ENCODE assay signal across 1 cellular context in the genomic region with DNA sequence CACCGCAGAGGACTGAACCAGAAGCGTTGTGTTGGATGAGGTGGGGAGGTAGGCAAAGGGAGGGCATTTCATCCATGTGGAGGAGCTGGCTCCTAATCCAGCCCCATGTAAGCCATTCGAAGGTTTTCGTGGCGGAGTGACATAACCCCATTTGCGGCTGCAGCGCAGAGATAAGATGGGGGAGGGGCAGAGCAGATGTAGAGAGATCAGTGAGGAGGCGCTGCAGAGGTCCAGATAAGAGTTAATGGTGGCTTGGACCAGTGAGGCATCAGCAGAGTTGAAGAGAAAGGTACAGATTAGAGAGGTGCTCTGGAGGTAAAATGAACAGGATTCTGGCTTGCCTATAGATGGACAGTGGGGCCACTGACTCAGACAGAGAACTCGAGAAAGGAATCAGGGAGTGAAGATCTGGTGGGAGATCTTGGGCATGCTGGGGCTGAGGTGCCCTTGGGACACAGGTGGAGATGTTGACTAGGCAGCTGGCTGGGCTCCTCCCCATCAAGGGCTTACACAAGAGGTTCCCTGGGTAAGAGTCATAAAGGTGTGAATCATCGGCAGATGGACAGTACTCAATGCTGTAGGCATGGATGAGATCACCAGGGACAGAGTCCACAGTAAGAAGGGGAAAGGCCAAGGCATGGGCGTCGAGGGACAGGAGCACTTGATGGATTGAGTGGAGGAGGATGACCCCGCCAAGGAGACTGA.
TF ChIP-seq lines count a peak whose summit lies in the region.

No MANE protein-coding gene starts in this region.

TF ChIP-seq in K562, 482 proteins besides CTCF, POLR2A, EP300 and RAD21 (continued from another document and continues in another):
- TF ChIP-seq, protein P1, sequence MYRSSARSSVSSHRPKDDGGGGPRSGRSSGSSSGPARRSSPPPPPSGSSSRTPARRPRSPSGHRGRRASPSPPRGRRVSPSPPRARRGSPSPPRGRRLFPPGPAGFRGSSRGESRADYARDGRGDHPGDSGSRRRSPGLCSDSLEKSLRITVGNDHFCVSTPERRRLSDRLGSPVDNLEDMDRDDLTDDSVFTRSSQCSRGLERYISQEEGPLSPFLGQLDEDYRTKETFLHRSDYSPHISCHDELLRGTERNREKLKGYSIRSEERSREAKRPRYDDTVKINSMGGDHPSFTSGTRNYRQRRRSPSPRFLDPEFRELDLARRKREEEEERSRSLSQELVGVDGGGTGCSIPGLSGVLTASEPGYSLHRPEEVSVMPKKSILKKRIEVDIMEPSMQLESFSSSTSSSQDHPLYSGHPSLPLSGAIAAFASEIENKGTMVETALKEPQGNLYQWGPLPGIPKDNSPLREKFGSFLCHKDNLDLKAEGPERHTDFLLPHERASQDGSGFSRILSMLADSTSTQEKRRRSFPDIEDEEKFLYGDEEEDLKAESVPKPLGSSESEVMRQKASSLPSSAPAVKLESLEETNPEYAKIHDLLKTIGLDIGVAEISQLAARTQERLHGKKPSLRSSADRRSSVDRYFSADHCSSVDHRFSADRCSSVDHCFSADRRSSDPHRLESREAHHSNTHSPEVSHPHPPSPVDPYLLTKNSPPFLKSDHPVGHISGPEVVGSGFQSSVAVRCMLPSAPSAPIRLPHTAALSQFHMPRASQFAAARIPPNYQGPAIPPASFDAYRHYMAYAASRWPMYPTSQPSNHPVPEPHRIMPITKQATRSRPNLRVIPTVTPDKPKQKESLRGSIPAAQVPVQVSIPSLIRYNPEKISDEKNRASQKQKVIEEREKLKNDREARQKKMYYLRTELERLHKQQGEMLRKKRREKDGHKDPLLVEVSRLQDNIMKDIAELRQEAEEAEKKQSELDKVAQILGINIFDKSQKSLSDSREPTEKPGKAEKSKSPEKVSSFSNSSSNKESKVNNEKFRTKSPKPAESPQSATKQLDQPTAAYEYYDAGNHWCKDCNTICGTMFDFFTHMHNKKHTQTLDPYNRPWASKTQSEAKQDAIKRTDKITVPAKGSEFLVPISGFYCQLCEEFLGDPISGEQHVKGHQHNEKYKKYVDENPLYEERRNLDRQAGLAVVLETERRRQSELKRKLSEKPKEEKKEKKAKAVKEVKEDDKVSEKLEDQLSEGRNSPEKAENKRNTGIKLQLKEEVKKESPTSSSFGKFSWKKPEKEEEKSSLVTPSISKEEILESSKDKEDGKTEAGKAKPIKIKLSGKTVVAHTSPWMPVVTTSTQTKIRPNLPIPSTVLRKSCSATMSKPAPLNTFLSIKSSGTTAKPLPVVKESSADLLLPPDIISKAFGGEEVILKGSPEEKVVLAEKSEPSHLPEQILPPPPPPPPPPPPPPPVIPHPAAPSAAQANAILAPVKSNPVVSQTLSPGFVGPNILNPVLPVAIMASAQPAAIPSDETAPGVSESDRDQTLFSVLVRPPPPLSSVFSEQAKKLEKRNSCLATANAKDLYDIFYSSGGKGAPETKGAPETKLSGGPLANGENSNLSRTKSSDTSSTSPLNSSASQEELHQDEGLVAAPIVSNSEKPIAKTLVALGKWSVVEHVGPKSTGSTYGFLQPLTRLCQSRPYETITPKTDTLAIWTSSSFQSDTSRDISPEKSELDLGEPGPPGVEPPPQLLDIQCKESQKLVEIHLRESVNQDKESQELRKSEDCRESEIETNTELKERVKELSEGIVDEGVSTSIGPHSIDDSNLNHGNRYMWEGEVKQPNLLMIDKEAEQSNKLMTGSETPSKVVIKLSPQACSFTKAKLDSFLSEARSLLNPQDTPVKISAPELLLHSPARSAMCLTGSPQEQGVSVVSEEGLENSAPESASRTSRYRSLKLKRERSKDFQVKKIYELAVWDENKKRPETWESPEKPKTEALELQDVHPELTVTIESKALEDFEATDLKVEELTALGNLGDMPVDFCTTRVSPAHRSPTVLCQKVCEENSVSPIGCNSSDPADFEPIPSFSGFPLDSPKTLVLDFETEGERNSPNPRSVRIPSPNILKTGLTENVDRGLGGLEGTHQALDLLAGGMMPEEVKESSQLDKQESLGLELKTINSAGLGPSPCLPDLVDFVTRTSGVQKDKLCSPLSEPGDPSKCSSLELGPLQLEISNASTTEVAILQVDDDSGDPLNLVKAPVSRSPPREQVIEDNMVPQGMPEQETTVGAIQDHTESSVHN (IDR thresholded peaks at IDR 0.05; ENCODE audit: borderline replicate concordance in 1 of 2, low read depth in 1 of 2): peak in 1 of 2 experiments; percentile 92; a peak in 3 of 4 replicates
- no peak for TF ChIP-seq ZNF780A (CRISPR knock-in tag; IDR thresholded peaks at IDR 0.05)
- TF ChIP-seq TCF3 (CRISPR knock-in tag; IDR thresholded peaks at IDR 0.05): peak; percentile 100
- TF ChIP-seq, protein P2, sequence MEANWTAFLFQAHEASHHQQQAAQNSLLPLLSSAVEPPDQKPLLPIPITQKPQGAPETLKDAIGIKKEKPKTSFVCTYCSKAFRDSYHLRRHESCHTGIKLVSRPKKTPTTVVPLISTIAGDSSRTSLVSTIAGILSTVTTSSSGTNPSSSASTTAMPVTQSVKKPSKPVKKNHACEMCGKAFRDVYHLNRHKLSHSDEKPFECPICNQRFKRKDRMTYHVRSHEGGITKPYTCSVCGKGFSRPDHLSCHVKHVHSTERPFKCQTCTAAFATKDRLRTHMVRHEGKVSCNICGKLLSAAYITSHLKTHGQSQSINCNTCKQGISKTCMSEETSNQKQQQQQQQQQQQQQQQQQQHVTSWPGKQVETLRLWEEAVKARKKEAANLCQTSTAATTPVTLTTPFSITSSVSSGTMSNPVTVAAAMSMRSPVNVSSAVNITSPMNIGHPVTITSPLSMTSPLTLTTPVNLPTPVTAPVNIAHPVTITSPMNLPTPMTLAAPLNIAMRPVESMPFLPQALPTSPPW (CRISPR knock-in tag; IDR thresholded peaks at IDR 0.05): peak; percentile 90
- TF ChIP-seq KLF6 (CRISPR knock-in tag; IDR thresholded peaks at IDR 0.05; ENCODE audit: borderline replicate concordance): peak; percentile 91; the same call in 1 of the 2 replicates
- peak; percentile 100 for TF ChIP-seq CTBP1 (IDR thresholded peaks at IDR 0.05; ENCODE audit: borderline replicate concordance)
- peak; percentile 93 for TF ChIP-seq MBD2 (IDR thresholded peaks at IDR 0.05; ENCODE audit: borderline replicate concordance, low read depth)
- peak; percentile 89 for TF ChIP-seq ZC3H8 (IDR thresholded peaks at IDR 0.05)
- TF ChIP-seq, protein P3, sequence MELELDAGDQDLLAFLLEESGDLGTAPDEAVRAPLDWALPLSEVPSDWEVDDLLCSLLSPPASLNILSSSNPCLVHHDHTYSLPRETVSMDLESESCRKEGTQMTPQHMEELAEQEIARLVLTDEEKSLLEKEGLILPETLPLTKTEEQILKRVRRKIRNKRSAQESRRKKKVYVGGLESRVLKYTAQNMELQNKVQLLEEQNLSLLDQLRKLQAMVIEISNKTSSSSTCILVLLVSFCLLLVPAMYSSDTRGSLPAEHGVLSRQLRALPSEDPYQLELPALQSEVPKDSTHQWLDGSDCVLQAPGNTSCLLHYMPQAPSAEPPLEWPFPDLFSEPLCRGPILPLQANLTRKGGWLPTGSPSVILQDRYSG (tag; conservative IDR thresholded peaks at IDR 0.05; ENCODE audit: low read depth): peak; percentile 86; the same call in 1 of the 2 replicates
- TF ChIP-seq ILK (tag; IDR thresholded peaks at IDR 0.05; ENCODE audit: borderline replicate concordance, low read depth): no peak
- TF ChIP-seq SIRT6 (IDR thresholded peaks at IDR 0.05; ENCODE audit: low read depth, low read length): no peak
- TF ChIP-seq MAFG (tag; conservative IDR thresholded peaks at IDR 0.05): peak; percentile 44; the same call in 1 of the 2 replicates
- peak; percentile 100 for TF ChIP-seq NBN (IDR thresholded peaks at IDR 0.05; ENCODE audit: low read depth)
- peak; percentile 97 for TF ChIP-seq NCOA1 (IDR thresholded peaks at IDR 0.05; ENCODE audit: low read depth)
- TF ChIP-seq NFIC (IDR thresholded peaks at IDR 0.05): peak; percentile 99
- TF ChIP-seq, protein P4, sequence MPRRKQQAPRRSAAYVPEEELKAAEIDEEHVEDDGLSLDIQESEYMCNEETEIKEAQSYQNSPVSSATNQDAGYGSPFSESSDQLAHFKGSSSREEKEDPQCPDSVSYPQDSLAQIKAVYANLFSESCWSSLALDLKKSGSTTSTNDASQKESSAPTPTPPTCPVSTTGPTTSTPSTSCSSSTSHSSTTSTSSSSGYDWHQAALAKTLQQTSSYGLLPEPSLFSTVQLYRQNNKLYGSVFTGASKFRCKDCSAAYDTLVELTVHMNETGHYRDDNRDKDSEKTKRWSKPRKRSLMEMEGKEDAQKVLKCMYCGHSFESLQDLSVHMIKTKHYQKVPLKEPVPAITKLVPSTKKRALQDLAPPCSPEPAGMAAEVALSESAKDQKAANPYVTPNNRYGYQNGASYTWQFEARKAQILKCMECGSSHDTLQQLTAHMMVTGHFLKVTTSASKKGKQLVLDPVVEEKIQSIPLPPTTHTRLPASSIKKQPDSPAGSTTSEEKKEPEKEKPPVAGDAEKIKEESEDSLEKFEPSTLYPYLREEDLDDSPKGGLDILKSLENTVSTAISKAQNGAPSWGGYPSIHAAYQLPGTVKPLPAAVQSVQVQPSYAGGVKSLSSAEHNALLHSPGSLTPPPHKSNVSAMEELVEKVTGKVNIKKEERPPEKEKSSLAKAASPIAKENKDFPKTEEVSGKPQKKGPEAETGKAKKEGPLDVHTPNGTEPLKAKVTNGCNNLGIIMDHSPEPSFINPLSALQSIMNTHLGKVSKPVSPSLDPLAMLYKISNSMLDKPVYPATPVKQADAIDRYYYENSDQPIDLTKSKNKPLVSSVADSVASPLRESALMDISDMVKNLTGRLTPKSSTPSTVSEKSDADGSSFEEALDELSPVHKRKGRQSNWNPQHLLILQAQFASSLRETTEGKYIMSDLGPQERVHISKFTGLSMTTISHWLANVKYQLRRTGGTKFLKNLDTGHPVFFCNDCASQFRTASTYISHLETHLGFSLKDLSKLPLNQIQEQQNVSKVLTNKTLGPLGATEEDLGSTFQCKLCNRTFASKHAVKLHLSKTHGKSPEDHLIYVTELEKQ (CRISPR knock-in tag; IDR thresholded peaks at IDR 0.05): no peak
- peak; percentile 98 for TF ChIP-seq ZNF175 (CRISPR knock-in tag; IDR thresholded peaks at IDR 0.05; ENCODE audit: low read depth)
- TF ChIP-seq ZBTB34 (CRISPR knock-in tag; IDR thresholded peaks at IDR 0.05): no peak
- TF ChIP-seq HDAC1 (IDR thresholded peaks at IDR 0.05): peak; percentile 75 to 99; a peak in 3 of 4 replicates
- TF ChIP-seq, protein P5, sequence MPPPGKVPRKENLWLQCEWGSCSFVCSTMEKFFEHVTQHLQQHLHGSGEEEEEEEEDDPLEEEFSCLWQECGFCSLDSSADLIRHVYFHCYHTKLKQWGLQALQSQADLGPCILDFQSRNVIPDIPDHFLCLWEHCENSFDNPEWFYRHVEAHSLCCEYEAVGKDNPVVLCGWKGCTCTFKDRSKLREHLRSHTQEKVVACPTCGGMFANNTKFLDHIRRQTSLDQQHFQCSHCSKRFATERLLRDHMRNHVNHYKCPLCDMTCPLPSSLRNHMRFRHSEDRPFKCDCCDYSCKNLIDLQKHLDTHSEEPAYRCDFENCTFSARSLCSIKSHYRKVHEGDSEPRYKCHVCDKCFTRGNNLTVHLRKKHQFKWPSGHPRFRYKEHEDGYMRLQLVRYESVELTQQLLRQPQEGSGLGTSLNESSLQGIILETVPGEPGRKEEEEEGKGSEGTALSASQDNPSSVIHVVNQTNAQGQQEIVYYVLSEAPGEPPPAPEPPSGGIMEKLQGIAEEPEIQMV (tag; conservative IDR thresholded peaks at IDR 0.05; ENCODE audit: low read depth): no peak; the same call in 1 of the 2 replicates
- no peak for TF ChIP-seq ZNF764 (CRISPR knock-in tag; IDR thresholded peaks at IDR 0.05; ENCODE audit: low read depth)
- no peak for TF ChIP-seq ZC3H4 (CRISPR knock-in tag; IDR thresholded peaks at IDR 0.05; ENCODE audit: borderline replicate concordance)
- peak; percentile 94 for TF ChIP-seq MEF2D (tag; conservative IDR thresholded peaks at IDR 0.05; ENCODE audit: low read depth)
- TF ChIP-seq KDM4B (IDR thresholded peaks at IDR 0.05; ENCODE audit: borderline replicate concordance in 2 of 2, low read depth in 1 of 2): peak in 1 of 2 experiments; percentile 65; a peak in 1 of 4 replicates
- TF ChIP-seq TOE1 (IDR thresholded peaks at IDR 0.05; ENCODE audit: borderline replicate concordance): peak; percentile 92
- no peak for TF ChIP-seq TOE1 (CRISPR knock-in tag; IDR thresholded peaks at IDR 0.05; ENCODE audit: borderline replicate concordance, low read depth)
- no peak for TF ChIP-seq RFX7 (CRISPR knock-in tag; IDR thresholded peaks at IDR 0.05)
- TF ChIP-seq ZNF232 (CRISPR knock-in tag; IDR thresholded peaks at IDR 0.05): no peak
- TF ChIP-seq TRIM24 (IDR thresholded peaks at IDR 0.05): peak; percentile 100
- TF ChIP-seq MTF1 (CRISPR knock-in tag; IDR thresholded peaks at IDR 0.05; ENCODE audit: borderline replicate concordance): no peak
- TF ChIP-seq, protein P6, sequence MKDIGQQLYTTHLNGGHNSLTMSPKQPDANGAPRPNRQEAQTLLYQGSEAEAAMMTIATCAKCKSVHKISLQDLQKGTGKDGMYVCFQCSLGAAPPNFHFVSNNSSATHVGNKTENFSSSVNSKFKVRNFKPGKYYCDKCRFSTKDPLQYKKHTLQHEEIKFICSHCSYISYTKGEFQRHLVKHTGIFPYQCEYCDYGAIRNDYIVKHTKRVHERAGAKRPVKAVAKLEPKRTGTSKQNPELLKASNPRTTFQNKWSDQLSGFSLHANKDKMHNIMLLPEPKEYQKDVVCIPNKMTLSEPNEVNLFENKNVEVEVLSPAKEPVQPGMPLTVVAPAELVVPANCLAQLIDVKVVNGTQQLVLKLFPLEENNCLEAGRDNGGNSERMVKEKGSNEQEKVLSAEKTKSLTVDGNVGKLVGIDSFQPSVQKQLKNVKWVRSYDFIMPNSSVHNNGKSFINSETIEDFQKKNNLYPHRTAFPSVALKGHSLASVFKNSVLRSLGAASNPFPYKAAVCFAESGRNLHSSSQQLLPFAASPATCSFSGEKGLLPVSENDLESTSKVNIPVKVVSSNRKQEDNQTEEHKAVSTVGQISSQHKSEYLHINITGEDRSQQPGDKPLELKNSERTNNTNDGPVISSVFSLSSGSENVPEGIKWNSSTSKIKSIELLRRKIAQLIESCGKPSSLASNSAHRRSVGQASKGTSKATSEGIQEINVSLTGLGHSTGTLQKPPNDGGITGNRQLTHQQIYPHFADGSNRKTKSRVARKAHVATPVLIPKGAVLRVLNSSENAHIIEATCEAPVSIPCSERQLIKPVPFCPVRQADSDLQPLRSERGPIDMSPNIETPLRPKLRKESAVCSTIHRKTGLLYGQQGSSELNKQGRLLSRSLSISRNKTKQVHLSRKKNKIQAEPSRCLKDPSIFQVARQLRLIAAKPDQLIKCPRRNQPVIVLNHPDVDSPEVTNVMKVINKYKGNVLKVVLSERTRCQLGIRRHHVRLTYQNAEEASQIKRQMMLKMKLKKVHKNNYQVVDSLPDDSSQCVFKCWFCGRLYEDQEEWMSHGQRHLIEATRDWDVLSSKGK (CRISPR knock-in tag; IDR thresholded peaks at IDR 0.05): no peak
- TF ChIP-seq, protein P7, sequence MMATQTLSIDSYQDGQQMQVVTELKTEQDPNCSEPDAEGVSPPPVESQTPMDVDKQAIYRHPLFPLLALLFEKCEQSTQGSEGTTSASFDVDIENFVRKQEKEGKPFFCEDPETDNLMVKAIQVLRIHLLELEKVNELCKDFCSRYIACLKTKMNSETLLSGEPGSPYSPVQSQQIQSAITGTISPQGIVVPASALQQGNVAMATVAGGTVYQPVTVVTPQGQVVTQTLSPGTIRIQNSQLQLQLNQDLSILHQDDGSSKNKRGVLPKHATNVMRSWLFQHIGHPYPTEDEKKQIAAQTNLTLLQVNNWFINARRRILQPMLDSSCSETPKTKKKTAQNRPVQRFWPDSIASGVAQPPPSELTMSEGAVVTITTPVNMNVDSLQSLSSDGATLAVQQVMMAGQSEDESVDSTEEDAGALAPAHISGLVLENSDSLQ (IDR thresholded peaks at IDR 0.05): peak; percentile 84
